ENCODE assay signal across 8 cellular contexts in the genomic region with DNA sequence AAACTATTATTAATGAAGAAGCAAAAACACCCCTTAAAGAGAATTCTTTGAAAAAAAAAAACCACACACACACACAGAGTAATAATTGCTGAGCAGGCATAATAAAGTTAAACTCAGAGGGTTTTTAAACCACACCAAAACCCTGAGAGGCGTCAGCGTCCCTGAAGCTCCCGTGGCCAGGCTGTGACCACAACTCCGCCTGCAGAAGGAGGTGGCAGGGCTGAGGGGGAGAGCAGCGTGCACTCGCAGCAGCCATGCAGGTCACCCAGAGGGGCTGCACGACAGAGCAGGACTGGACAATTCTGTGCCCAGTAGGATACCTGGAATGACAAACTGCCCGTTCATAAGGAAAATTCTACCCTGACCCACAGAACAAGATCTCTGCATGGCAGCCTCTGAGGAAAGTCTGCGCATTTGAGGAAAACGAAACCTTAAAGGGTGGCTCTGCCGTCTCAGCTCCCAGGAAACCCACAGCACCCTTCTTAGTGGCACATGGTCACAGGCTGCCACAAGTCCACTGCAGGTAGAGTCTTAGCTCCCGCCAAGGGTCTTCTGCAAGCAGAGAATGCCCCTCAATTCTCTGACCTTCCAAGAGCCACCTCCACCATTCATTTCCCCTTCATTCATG. TPM values are rescaled to one million over a fixed set of nuclear protein-coding genes. Genes with fewer than 3 reads are reported as not detected.
DNase-seq lines count a peak whose midpoint lies in the region; ATAC-seq and TF ChIP-seq lines count a peak whose summit lies in the region.

No MANE protein-coding gene starts in this region.

- no peak overlapping the region for H4K5ac ChIP-seq in H9 (ENCODE audit: insufficient read length, low read depth, low read length)

- no peak overlapping the region for H3K14ac ChIP-seq in H9 (ENCODE audit: insufficient read depth, low read length)

- ATAC-seq in HG03442 (IDR thresholded peaks at IDR 0.05; ENCODE audit: unreplicated experiment): no peak

- H3K4ac ChIP-seq in H9 (ENCODE audit: low read depth, low read length): no peak overlapping the region

- H2BK120ac ChIP-seq in H9 (ENCODE audit: low read depth, low read length, poor library complexity, severe bottlenecking): no peak overlapping the region

- no peaks in the 10 kb centered on the region for H3K36me3 ChIP-seq in duodenal mucosa (ENCODE audit: control insufficient read depth in 1 of 2, insufficient read depth in 2 of 2, low read length in 2 of 2)
- no peaks in the 10 kb centered on the region for H3K36me3 ChIP-seq in parathyroid adenoma (ENCODE audit: control insufficient read depth, insufficient read depth, low read length)

- H3T11ph ChIP-seq in H9 (ENCODE audit: low read length): no peak overlapping the region

- DNase-seq in H4 (ENCODE audit: low spot score) (peak; percentile 29), SW480 (ENCODE audit: low spot score) (peak; percentile 47), HPDE6-E6E7 (ENCODE audit: extremely low spot score) (no peak), H9 (no peak), SW 1271 (lab: John Stamatoyannopoulos, UW) (no peak)

- H4K8ac ChIP-seq in H9 (replicated peaks; ENCODE audit: insufficient read length, low read depth, low read length): no peak overlapping the region

- no peaks in the 10 kb centered on the region for H3K9me3 ChIP-seq in duodenal mucosa (ENCODE audit: control insufficient read depth in 1 of 2, low read length in 2 of 2)
- H3K9me3 ChIP-seq in parathyroid adenoma (ENCODE audit: control insufficient read depth, low read length): no peaks in the 10 kb centered on the region
- H3K9me3 ChIP-seq in H9 (ENCODE audit: control insufficient read depth, low read depth, low read length): no peaks in the 10 kb centered on the region

- H2BK12ac ChIP-seq in H9 (ENCODE audit: insufficient read length, low read depth, low read length): no peak overlapping the region

- peak overlapping the region; percentile 52 for H3K4me2 ChIP-seq in parathyroid adenoma (ENCODE audit: low read length)
- H3K4me2 ChIP-seq in H9 (ENCODE audit: insufficient read depth, insufficient read length, low read length): no peak overlapping the region

- no peak overlapping the region for H3K23ac ChIP-seq in H9 (ENCODE audit: insufficient read length, low read depth, low read length)

- peak overlapping the region; percentile 69 to 86 for H3K4me3 ChIP-seq in duodenal mucosa (ENCODE audit: low read depth in 1 of 2, low read length in 2 of 2)
- peak overlapping the region; percentile 35 for H3K4me3 ChIP-seq in parathyroid adenoma (ENCODE audit: low read depth, low read length)

- no peaks in the 10 kb centered on the region; a peak in 1 of 5 replicates for H3K9me3 Mint-ChIP-seq in H9

- no peak overlapping the region for H2BK20ac ChIP-seq in H9 (ENCODE audit: low read depth, low read length, poor library complexity, severe bottlenecking)

- no peak overlapping the region for H3K27ac ChIP-seq in duodenal mucosa (ENCODE audit: low read depth, low read length)
- no peak overlapping the region for H3K27ac ChIP-seq in parathyroid adenoma
- no peak overlapping the region for H3K27ac ChIP-seq in H9 (ENCODE audit: insufficient read length, low read depth, low read length)

- WGBS in H9 (ENCODE audit: extremely low coverage, insufficient read length, low lambda C conversion rate): no CpG with 5 or more reads among the region's 12 CpGs

- no peak overlapping the region for H2BK5ac ChIP-seq in H9 (ENCODE audit: insufficient read length, low read length)

- H3K4me3 Mint-ChIP-seq in H9: no peak overlapping the region

- H3K23me2 ChIP-seq in H9 (ENCODE audit: insufficient read length, low read depth, low read length, poor library complexity, severe bottlenecking): no peaks in the 10 kb centered on the region

- TF ChIP-seq CTCF in parathyroid adenoma (IDR thresholded peaks at IDR 0.05): no peak
- no peak for TF ChIP-seq CTCF in H9 (conservative IDR thresholded peaks at IDR 0.05)

- peak overlapping the region in 1 of 3 experiments; percentile 31; a peak in 1 of 7 replicates for H3K27ac Mint-ChIP-seq in H9

- H3K79me1 ChIP-seq in H9 (ENCODE audit: insufficient read depth, low read depth, low read length, poor library complexity, severe bottlenecking): no peaks in the 10 kb centered on the region

- no peak overlapping the region for H3K18ac ChIP-seq in H9 (ENCODE audit: insufficient read length, low read depth, low read length)

- H4K20me1 ChIP-seq in H9 (ENCODE audit: control insufficient read depth, insufficient read depth, insufficient read length): peaks cover 3% of the 10 kb centered on the region

- peak overlapping the region in 1 of 2 donors; percentile 63 for H3K9ac ChIP-seq in duodenal mucosa (ENCODE audit: low read depth in 1 of 2, low read length in 2 of 2)
- H3K9ac ChIP-seq in parathyroid adenoma: no peak overlapping the region
- H3K9ac ChIP-seq in H9 (ENCODE audit: extremely low read depth, insufficient read length, low read length): no peak overlapping the region

- no peak overlapping the region for H3K56ac ChIP-seq in H9 (ENCODE audit: insufficient read length, low read depth, low read length)

- H3K4me1 ChIP-seq in duodenal mucosa (ENCODE audit: control insufficient read depth in 1 of 2, insufficient read depth in 2 of 2, low read length in 2 of 2) (peaks cover 19 to 22% of the 10 kb centered on the region in 2 donors), parathyroid adenoma (peaks cover 4% of the 10 kb centered on the region), H9 (ENCODE audit: insufficient read depth, low read length) (peaks cover 3% of the 10 kb centered on the region; the same call in 1 of the 2 replicates)

- peaks cover 28 to 36% of the 10 kb centered on the region in 2 experiments for H3K4me1 Mint-ChIP-seq in H9

- peaks cover 11% of the 10 kb centered on the region for H3K79me2 ChIP-seq in parathyroid adenoma
- no peaks in the 10 kb centered on the region for H3K79me2 ChIP-seq in H9 (ENCODE audit: insufficient read depth, low read length)

- H2AFZ ChIP-seq in parathyroid adenoma (peak overlapping the region; percentile 28), H9 (ENCODE audit: low read length) (no peak overlapping the region)

- peaks cover 0 to 5% of the 10 kb centered on the region in 2 donors for H3K27me3 ChIP-seq in duodenal mucosa (ENCODE audit: control insufficient read depth in 1 of 2, insufficient read depth in 2 of 2, low read length in 2 of 2)
- H3K27me3 ChIP-seq in parathyroid adenoma (ENCODE audit: control insufficient read depth, insufficient read depth, low read length): no peaks in the 10 kb centered on the region
- no peaks in the 10 kb centered on the region; the same call in 1 of the 2 replicates for H3K27me3 ChIP-seq in H9 (ENCODE audit: insufficient read depth, low read length)

- no peak overlapping the region for H4K91ac ChIP-seq in H9 (ENCODE audit: insufficient read length, low read depth, low read length)

- H3K27me3 Mint-ChIP-seq in H9 (ENCODE audit: low read depth): peaks cover 39% of the 10 kb centered on the region

- no peak overlapping the region for H2BK15ac ChIP-seq in H9 (ENCODE audit: low read depth, low read length)

- H2AK5ac ChIP-seq in H9 (ENCODE audit: insufficient read length, low read length): no peak overlapping the region

- H3K36me3 Mint-ChIP-seq in H9 (ENCODE audit: insufficient read depth in 1 of 3, low read depth in 3 of 3): no peaks in the 10 kb centered on the region; a peak in 1 of 7 replicates

RNA-seq across cellular contexts. Expression of a gene that starts 44.0 kb away (rescaled TPM):
- 1.5 and 1.8 TPM in 2 replicates for total RNA-seq in H4 (2014; rRNA removed; shearing (Covaris generic))
- total RNA-seq in H9 (2021): 2.7 TPM in 2 replicates

Comparison
In these comparisons a context has a peak if more than half of its experiments do, and no peak if none do; other contexts are left out.
1. DNase-seq: peak in H4 (single experiment) and SW480 (single experiment); none in HPDE6-E6E7 (single experiment), H9 (single experiment) and SW 1271 (0 of 2).